8 cellular contexts compared by ENCODE assay signal in genomic region chr6:117675658-117676301, GRCh38. TPM values are rescaled to one million over a fixed set of nuclear protein-coding genes. Genes with fewer than 3 reads are reported as not detected.
DNase-seq lines count a peak whose midpoint lies in the region; ATAC-seq and TF ChIP-seq lines count a peak whose summit lies in the region.
"Not testable (repeated sequence)": the region's sequence is repeated elsewhere in the genome, so short reads cannot be mapped to it uniquely, and the experiment has no call there.

No MANE protein-coding gene starts in this region.

- ATAC-seq in GM18868 (IDR thresholded peaks at IDR 0.05; ENCODE audit: unreplicated experiment) (peak; percentile 20), HG02642 (IDR thresholded peaks at IDR 0.05; ENCODE audit: poor library complexity, unreplicated experiment) (peak; percentile 37)

- peak overlapping the region; percentile 86 for H3K4me3 Mint-ChIP-seq in dendritic cell treated with granulocyte-macrophage colony-stimulating factor and Interleukin-4, amounts not matched to agents 40 ng/mL and 50 ng/mL, for 4 days

- not testable (repeated sequence) for BruUV-seq in A673 (replicated peaks; lab: Mats Ljungman, UMichigan)

- H3K23ac ChIP-seq in trophoblast cell (ENCODE audit: low read length), result not testable (repeated sequence)

- peak overlapping the region; percentile 68 for H3K18ac ChIP-seq in trophoblast cell (ENCODE audit: low read length)

- not testable (repeated sequence) for H3K36me3 ChIP-seq in A673 (ENCODE audit: insufficient read depth, low read length, poor library complexity, severe bottlenecking); KMS-11 (ENCODE audit: insufficient read depth); iPS-20b (ENCODE audit: insufficient read depth, low read depth, low read length); trophoblast cell (ENCODE audit: control insufficient read depth in 1 of 2, insufficient read depth in 2 of 2, low read length in 2 of 2)

- peak overlapping the region; percentile 53 for H3K4ac ChIP-seq in trophoblast cell (ENCODE audit: low read depth, low read length)

- H3K14ac ChIP-seq in trophoblast cell (ENCODE audit: low read length), result peak overlapping the region; percentile 66

- not testable (repeated sequence) for H3K9me3 ChIP-seq in A673 (ENCODE audit: low read depth, low read length, poor library complexity, severe bottlenecking); iPS-20b (ENCODE audit: insufficient read depth, low read depth, low read length); trophoblast cell (ENCODE audit: insufficient read depth, low read depth, low read length)

- H3K4me2 ChIP-seq in KMS-11 (peak overlapping the region; percentile 54; the same call in 1 of the 2 replicates), trophoblast cell (ENCODE audit: low read length) (peak overlapping the region; percentile 95)

- H3K9ac ChIP-seq in KMS-11 (peak overlapping the region; percentile 66), iPS-20b (ENCODE audit: low read depth, low read length) (peak overlapping the region; percentile 82; the same call in 1 of the 2 replicates), trophoblast cell (ENCODE audit: low read length) (peak overlapping the region; percentile 90)

- intact Hi-C loops in A673 (cut with micrococcal nuclease; ENCODE audit: unreplicated experiment), result not testable (repeated sequence)
- intact Hi-C loops in dendritic cell treated with granulocyte-macrophage colony-stimulating factor and Interleukin-4, amounts not matched to agents 40 ng/mL and 50 ng/mL, for 4 days (cut with micrococcal nuclease), result loop anchor here (5.0 to 10.0 kb wide), 3 partner anchors 73 to 191 kb away; partner anchors contain the start of genes DCBLD1 and GOPC

- not testable (repeated sequence) for H3K9me3 Mint-ChIP-seq in dendritic cell treated with granulocyte-macrophage colony-stimulating factor and Interleukin-4, amounts not matched to agents 40 ng/mL and 50 ng/mL, for 4 days

- not testable (repeated sequence) for H2AFZ ChIP-seq in KMS-11 (ENCODE audit: low read depth); trophoblast cell (ENCODE audit: insufficient read depth, low read length, poor library complexity)

- H2BK12ac ChIP-seq in trophoblast cell (ENCODE audit: low read length), result not testable (repeated sequence)

- peak overlapping the region; percentile 50 for H4K8ac ChIP-seq in trophoblast cell (ENCODE audit: low read depth, low read length)

- not testable (repeated sequence) for H2AK5ac ChIP-seq in trophoblast cell (ENCODE audit: low read length)

- H4K91ac ChIP-seq in trophoblast cell (ENCODE audit: low read depth, low read length), result peak overlapping the region; percentile 30

- peak overlapping the region; percentile 80 for H3K4me3 ChIP-seq in A673 (ENCODE audit: low read depth, low read length, poor library complexity, severe bottlenecking)
- not testable (repeated sequence) for H3K4me3 ChIP-seq in KMS-11 (IDR thresholded peaks at IDR 0.05; ENCODE audit: insufficient read depth, low read depth, low read length)
- peak overlapping the region; percentile 91 for H3K4me3 ChIP-seq in iPS-20b (ENCODE audit: low read length)
- peak overlapping the region; percentile 95 for H3K4me3 ChIP-seq in trophoblast cell (ENCODE audit: low read depth, low read length)

- H3K79me2 ChIP-seq in KMS-11 (ENCODE audit: insufficient read depth, low read depth) (peaks cover 48% of the 10 kb centered on the region), trophoblast cell (ENCODE audit: control insufficient read depth, insufficient read depth, low read length, poor library complexity) (peaks cover 11% of the 10 kb centered on the region)

- not testable (repeated sequence) for H3K27me3 ChIP-seq in A673 (replicated peaks; ENCODE audit: insufficient read depth, low read depth, low read length, poor library complexity); KMS-11 (ENCODE audit: insufficient read depth, low read depth); iPS-20b (ENCODE audit: insufficient read depth, low read length); trophoblast cell (ENCODE audit: insufficient read depth, low read length)

- H3K27ac ChIP-seq in A673 (ENCODE audit: low read depth, low read length, poor library complexity, severe bottlenecking), result peak overlapping the region; percentile 61
- not testable (repeated sequence) for H3K27ac ChIP-seq in KMS-11; iPS-20b (ENCODE audit: low read length)
- peak overlapping the region; percentile 26 for H3K27ac ChIP-seq in trophoblast cell (ENCODE audit: low read depth, low read length)

- H2BK120ac ChIP-seq in trophoblast cell (ENCODE audit: insufficient read depth, low read length, poor library complexity), result not testable (repeated sequence)

- H3K79me1 ChIP-seq in trophoblast cell (ENCODE audit: low read length), result not testable (repeated sequence)

- peaks cover 47% of the 10 kb centered on the region for H3K4me1 Mint-ChIP-seq in dendritic cell treated with granulocyte-macrophage colony-stimulating factor and Interleukin-4, amounts not matched to agents 40 ng/mL and 50 ng/mL, for 4 days (ENCODE audit: low read depth)

- not testable (repeated sequence) for TF ChIP-seq CTCF in A673 (conservative IDR thresholded peaks at IDR 0.05; ENCODE audit: low read depth, low read length); KMS-11 (conservative IDR thresholded peaks at IDR 0.05; ENCODE audit: low read depth, low read length)

- CTCF ChIA-PET in A673 (lab: Charles Lee), result not testable (repeated sequence)

- H3K27me3 Mint-ChIP-seq in dendritic cell treated with granulocyte-macrophage colony-stimulating factor and Interleukin-4, amounts not matched to agents 40 ng/mL and 50 ng/mL, for 4 days, result not testable (repeated sequence)

- not testable (repeated sequence) for H4K12ac ChIP-seq in trophoblast cell (ENCODE audit: low read depth, low read length)

- not testable (repeated sequence) for H4K20me1 ChIP-seq in KMS-11 (ENCODE audit: insufficient read depth)

- not testable (repeated sequence) for H3K4me1 ChIP-seq in A673 (ENCODE audit: insufficient read depth, low read length, poor library complexity, severe bottlenecking); iPS-20b (ENCODE audit: insufficient read depth, low read length); trophoblast cell (ENCODE audit: control insufficient read depth in 1 of 2, insufficient read depth in 2 of 2, low read length in 2 of 2)
- H3K4me1 ChIP-seq in KMS-11 (ENCODE audit: low read depth, poor library complexity, severe bottlenecking), result peaks cover 18% of the 10 kb centered on the region

- no CpG with 5 or more reads among the region's 62 CpGs for WGBS in trophoblast cell (ENCODE audit: extremely low coverage, insufficient coverage, insufficient read length)

- H3K36me3 Mint-ChIP-seq in dendritic cell treated with granulocyte-macrophage colony-stimulating factor and Interleukin-4, amounts not matched to agents 40 ng/mL and 50 ng/mL, for 4 days (ENCODE audit: low read depth), result peaks cover 18% of the 10 kb centered on the region

- DNase-seq in A673 (ENCODE audit: low spot score), result not testable (repeated sequence)
- DNase-seq in activated CD4-positive, alpha-beta T cell treated with anti-CD3 and anti-CD28 coated beads, Interleukin-2, amount 50 U/mL, for 48 hours, result peak; percentile 12 to 13
- DNase-seq in trophoblast cell, result peak in 1 of 2 donors; percentile 31

- peak overlapping the region; percentile 68 for H3K27ac Mint-ChIP-seq in dendritic cell treated with granulocyte-macrophage colony-stimulating factor and Interleukin-4, amounts not matched to agents 40 ng/mL and 50 ng/mL, for 4 days

- POLR2A ChIA-PET in A673 (lab: Charles Lee; ENCODE audit: low non-redundant PET), result not testable (repeated sequence)

- not testable (repeated sequence) for H2BK5ac ChIP-seq in trophoblast cell (ENCODE audit: low read depth, low read length, poor library complexity)

RNA-seq across cellular contexts. Expression of gene NUS1, which starts 0.5 kb away (rescaled TPM):
- total RNA-seq in A673 (2021), result 39.6 and 41.0 TPM in 2 replicates
- 97.2 and 105 TPM in 2 replicates for polyA plus RNA-seq in trophoblast cell (2013)
